29 cellular contexts compared by ENCODE assay signal in genomic region chr12:16950041-16950677, GRCh38.
DNase-seq lines count a peak whose midpoint lies in the region; TF ChIP-seq lines count a peak whose summit lies in the region.
"Had no signal": no experiment of that assay in that cellular context is flagged by ENCODE, and none has a peak within 500 bp of the region (broad histone marks: within the 10 kb centered on the region; RNA-seq: fewer than 3 reads in every experiment).

No MANE protein-coding gene starts in this region.

- H3F3A ChIP-seq in smooth muscle cell (ENCODE audit: low read depth) = no peaks in the 10 kb centered on the region

- TF ChIP-seq CTCF in brain (conservative IDR thresholded peaks at IDR 0.05) = no peak
- no peak for TF ChIP-seq CTCF in smooth muscle cell (IDR thresholded peaks at IDR 0.05; ENCODE audit: borderline replicate concordance, insufficient read depth, poor library complexity, severe bottlenecking)
- no peak for TF ChIP-seq CTCF in osteoblast (IDR thresholded peaks at IDR 0.05; ENCODE audit: extremely low read depth, low read depth, low read length)

- peak; percentile 85 for DNase-seq in NCI-H146 treated with DMSO at 0.1 percent for 48 hours (lab: John Stamatoyannopoulos, UW; ENCODE audit: unreplicated experiment)
- peak; percentile 71 for DNase-seq in islet precursor cell
- DNase-seq in smooth muscle cell (lab: John Stamatoyannopoulos, UW; ENCODE audit: unreplicated experiment) = no peak
- no peak for DNase-seq in epidermal melanocyte (ENCODE audit: insufficient read length, low spot score)
- DNase-seq in NCI-H1417 treated with DMSO at 0.1 percent for 48 hours (lab: John Stamatoyannopoulos, UW) = no peak
- no peak for DNase-seq in osteoblast (ENCODE audit: insufficient read length, low spot score, missing footprints)
- DNase-seq: activated B cell treated with CpG ODN at 0.5 μM for 24 hours; activated CD4-positive, alpha-beta T cell treated with anti-CD3 and anti-CD28 coated beads, Interleukin-2, amount 50 U/mL, for 48 hours; activated naive CD4-positive, alpha-beta T cell treated with anti-CD3 and anti-CD28 coated beads for 36 hours; adrenal gland; COR-L47; DMS79; effector memory CD4-positive, alpha-beta T cell; foreskin keratinocyte; GM23248; Kasumi-1; left ventricle myocardium inferior; naive B cell; NCI-H1694; NCI-H510A treated with DMSO at 0.1 percent for 48 hours; NK-92 treated with Interleukin-12 subunit alpha and Interleukin-12 subunit beta, amount 100 ng/mL, for 24 hours; ovary; SHP77; T1000; trophoblast cell had no signal

- 57% methylated on average over 5 of the region's 5 CpGs for WGBS in smooth muscle cell (ENCODE audit: low lambda C conversion rate)

- H3K79me2 ChIP-seq in smooth muscle cell (ENCODE audit: low read depth) (no peaks in the 10 kb centered on the region), osteoblast (ENCODE audit: insufficient read depth, low read length) (no peaks in the 10 kb centered on the region)

- H3K9me3 Mint-ChIP-seq in brain = peaks cover 0 to 2% (median 0%) of the 10 kb centered on the region in 5 experiments
- H3K9me3 Mint-ChIP-seq: mesothelial cell of epicardium had no signal

- H4K20me1 ChIP-seq in smooth muscle cell (ENCODE audit: low read depth) (no peaks in the 10 kb centered on the region), osteoblast (ENCODE audit: insufficient read depth, low read length) (no peaks in the 10 kb centered on the region)
- H4K20me1 ChIP-seq: BLaER1 had no signal

- H3K27me3 ChIP-seq in smooth muscle cell (ENCODE audit: low read depth) (no peaks in the 10 kb centered on the region), osteoblast (ENCODE audit: insufficient read depth, low read length) (no peaks in the 10 kb centered on the region)
- H3K27me3 ChIP-seq: adrenal gland, BLaER1, foreskin keratinocyte, ovary had no signal

- no peaks in the 10 kb centered on the region for H3K9me3 ChIP-seq in smooth muscle cell (replicated peaks; ENCODE audit: low read depth)
- H3K9me3 ChIP-seq in osteoblast (ENCODE audit: low read depth, low read length) = no peaks in the 10 kb centered on the region
- H3K9me3 ChIP-seq: adrenal gland, BLaER1, ovary had no signal

- no peak overlapping the region for H3K4me3 Mint-ChIP-seq in brain
- H3K4me3 Mint-ChIP-seq: activated B cell treated with CpG ODN at 0.5 μM for 24 hours; activated naive CD4-positive, alpha-beta T cell treated with anti-CD3 and anti-CD28 coated beads for 36 hours; activated T-helper 1 cell treated with anti-CD3 and anti-CD28 coated beads, Interleukin-12 subunit alpha, Interleukin-12 subunit beta, Interleukin-2, Interleukin-4 antibody, amounts not matched to agents 30 ng/mL and 10 ng/mL and 1 ng/mL, durations not matched to agents 14 hours and 24 hours and 36 hours; mesothelial cell of epicardium; naive B cell had no signal

- peaks cover 24% of the 10 kb centered on the region for H3K4me1 Mint-ChIP-seq in brain
- H3K4me1 Mint-ChIP-seq: activated B cell treated with CpG ODN at 0.5 μM for 24 hours, mesothelial cell of epicardium, naive B cell had no signal

- H3K4me2 ChIP-seq in smooth muscle cell = peak overlapping the region; percentile 19
- no peak overlapping the region for H3K4me2 ChIP-seq in osteoblast (ENCODE audit: insufficient read depth, low read length)
- H3K4me2 ChIP-seq: BLaER1 had no signal

- H3K27me3 Mint-ChIP-seq in brain = no peaks in the 10 kb centered on the region
- H3K27me3 Mint-ChIP-seq: activated B cell treated with CpG ODN at 0.5 μM for 24 hours, naive B cell had no signal

- no peaks in the 10 kb centered on the region for H3K36me3 Mint-ChIP-seq in brain
- H3K36me3 Mint-ChIP-seq: mesothelial cell of epicardium, naive B cell had no signal

- peaks cover 10% of the 10 kb centered on the region for H3K4me1 ChIP-seq in smooth muscle cell (ENCODE audit: low read depth)
- no peaks in the 10 kb centered on the region for H3K4me1 ChIP-seq in osteoblast (ENCODE audit: insufficient read depth, low read length)
- H3K4me1 ChIP-seq: adrenal gland, BLaER1, foreskin keratinocyte, left ventricle myocardium inferior had no signal

- H2AFZ ChIP-seq in smooth muscle cell (ENCODE audit: low read depth) (peak overlapping the region; percentile 59), osteoblast (ENCODE audit: low read length) (no peak overlapping the region)
- H2AFZ ChIP-seq: GM23248 had no signal

- H3K27ac Mint-ChIP-seq in brain = peak overlapping the region in 3 of 5 experiments; percentile 51 to 77 (median 54)
- H3K27ac Mint-ChIP-seq: activated B cell treated with CpG ODN at 0.5 μM for 24 hours; activated naive CD4-positive, alpha-beta T cell treated with anti-CD3 and anti-CD28 coated beads for 36 hours; activated T-helper 1 cell treated with anti-CD3 and anti-CD28 coated beads, Interleukin-12 subunit alpha, Interleukin-12 subunit beta, Interleukin-2, Interleukin-4 antibody, amounts not matched to agents 30 ng/mL and 10 ng/mL and 1 ng/mL, durations not matched to agents 14 hours and 24 hours and 36 hours; mesothelial cell of epicardium; naive B cell had no signal

- H3K4me3 ChIP-seq in smooth muscle cell (no peak overlapping the region), osteoblast (ENCODE audit: insufficient read depth, low read length) (no peak overlapping the region)
- H3K4me3 ChIP-seq: adrenal gland, BLaER1, GM23248, left ventricle myocardium inferior, ovary had no signal

- no peaks in the 10 kb centered on the region for H3K36me3 ChIP-seq in smooth muscle cell (ENCODE audit: low read depth)
- H3K36me3 ChIP-seq in osteoblast (ENCODE audit: insufficient read depth, low read length) = no peaks in the 10 kb centered on the region
- H3K36me3 ChIP-seq: adrenal gland, BLaER1, left ventricle myocardium inferior, ovary had no signal

- no peak overlapping the region for H3K9ac ChIP-seq in smooth muscle cell (ENCODE audit: low read depth)
- H3K9ac ChIP-seq: BLaER1, GM23248 had no signal

- H3K27ac ChIP-seq in smooth muscle cell (ENCODE audit: low read depth) (no peak overlapping the region), osteoblast (ENCODE audit: low read depth, low read length) (no peak overlapping the region)
- H3K27ac ChIP-seq: adrenal gland, BLaER1, foreskin keratinocyte, GM23248, left ventricle myocardium inferior, ovary had no signal

Comparison
In these comparisons a context has a peak if more than half of its experiments do, and no peak if none do; other contexts are left out.
1. DNase-seq: peak in NCI-H146 treated with DMSO at 0.1 percent for 48 hours (single experiment) and islet precursor cell (single experiment); none in smooth muscle cell (single experiment), epidermal melanocyte (single experiment), NCI-H1417 treated with DMSO at 0.1 percent for 48 hours (single experiment) and osteoblast (single experiment).